ENCODE assay signal across 8 cellular contexts in genomic region chr5:65076251-65076869, GRCh38.
DNase-seq lines count a peak whose midpoint lies in the region; ATAC-seq and TF ChIP-seq lines count a peak whose summit lies in the region.

No MANE protein-coding gene starts in this region.

- H3K27me3 ChIP-seq in Karpas-422 (ENCODE audit: low read length) (no peaks in the 10 kb centered on the region), endodermal cell (ENCODE audit: control insufficient read depth, insufficient read depth, low read length, poor library complexity, severe bottlenecking) (no peaks in the 10 kb centered on the region)

- no peak overlapping the region for H3K4me3 Mint-ChIP-seq in activated CD4-positive, alpha-beta T cell treated with anti-CD3 and anti-CD28 coated beads for 36 hours
- H3K4me3 Mint-ChIP-seq in endodermal cell, result no peak overlapping the region
- no peak overlapping the region for H3K4me3 Mint-ChIP-seq in osteocyte (ENCODE audit: unreplicated experiment)

- H3K9me3 Mint-ChIP-seq in activated CD4-positive, alpha-beta T cell treated with anti-CD3 and anti-CD28 coated beads for 36 hours (ENCODE audit: low read depth), result no peaks in the 10 kb centered on the region
- H3K9me3 Mint-ChIP-seq in endodermal cell, result no peaks in the 10 kb centered on the region
- H3K9me3 Mint-ChIP-seq in osteocyte (ENCODE audit: unreplicated experiment), result no peaks in the 10 kb centered on the region

- ATAC-seq in GM21576 (IDR thresholded peaks at IDR 0.05; ENCODE audit: unreplicated experiment), result peak; percentile 85
- ATAC-seq in activated CD4-positive, alpha-beta T cell treated with anti-CD3 and anti-CD28 coated beads for 36 hours, result peak; percentile 99

- H4K20me1 ChIP-seq in Karpas-422 (ENCODE audit: insufficient read depth, low read depth, low read length), result no peaks in the 10 kb centered on the region

- H3K4me1 ChIP-seq in Karpas-422 (ENCODE audit: low read length) (peaks cover 17% of the 10 kb centered on the region), endodermal cell (ENCODE audit: control insufficient read depth, insufficient read depth, low read length) (peaks cover 5% of the 10 kb centered on the region)

- DNase-seq in GF-D8 (lab: John Stamatoyannopoulos, UW) (peak; percentile 44), Karpas-422 (peak; percentile 87), endodermal cell (peak; percentile 71), osteocyte (ENCODE audit: extremely low spot score, unreplicated experiment) (no peak), nucleus accumbens (lab: John Stamatoyannopoulos, UW) (no peak), NCI-H2171 (lab: John Stamatoyannopoulos, UW) (no peak)
- peak; percentile 74 for DNase-seq in activated CD4-positive, alpha-beta T cell treated with anti-CD3 and anti-CD28 coated beads for 36 hours

- no peak overlapping the region for H3K27ac Mint-ChIP-seq in activated CD4-positive, alpha-beta T cell treated with anti-CD3 and anti-CD28 coated beads for 36 hours
- H3K27ac Mint-ChIP-seq in endodermal cell (no peak overlapping the region), osteocyte (ENCODE audit: unreplicated experiment) (no peak overlapping the region)

- WGBS in endodermal cell (ENCODE audit: insufficient coverage in 1 of 2, insufficient read length in 1 of 2), 2 experiments, result 87 to 100% methylated on average over 2 to 5 of the region's 5 CpGs

- peaks cover 8% of the 10 kb centered on the region for H3K27me3 Mint-ChIP-seq in activated CD4-positive, alpha-beta T cell treated with anti-CD3 and anti-CD28 coated beads for 36 hours
- H3K27me3 Mint-ChIP-seq in endodermal cell (ENCODE audit: insufficient read depth) (no peaks in the 10 kb centered on the region), osteocyte (ENCODE audit: unreplicated experiment) (no peaks in the 10 kb centered on the region)

- no peaks in the 10 kb centered on the region for H3K9me3 ChIP-seq in Karpas-422 (ENCODE audit: low read length)
- H3K9me3 ChIP-seq in endodermal cell (ENCODE audit: control insufficient read depth, low read length), result no peaks in the 10 kb centered on the region

- CTCF ChIA-PET in activated CD4-positive, alpha-beta T cell treated with anti-CD3 and anti-CD28 coated beads for 36 hours (lab: Charles Lee), result interaction anchor here (0.7 to 2.1 kb wide), 5 partner anchors 10 to 407 kb away, joined by 3 to 6 read pairs (median 4); no protein-coding TSS in a partner anchor

- H3K9ac ChIP-seq in Karpas-422 (ENCODE audit: low read length) (no peak overlapping the region), endodermal cell (ENCODE audit: extremely low read depth, low read length, poor library complexity, severe bottlenecking) (no peak overlapping the region)

- H3K27ac ChIP-seq in Karpas-422 (ENCODE audit: low read length) (no peak overlapping the region), endodermal cell (ENCODE audit: low read depth, low read length) (no peak overlapping the region)

- no peaks in the 10 kb centered on the region for H3K9me2 ChIP-seq in Karpas-422 (replicated peaks; ENCODE audit: insufficient read depth, low read length)

- H3K36me3 ChIP-seq in Karpas-422 (ENCODE audit: insufficient read depth, low read length) (no peaks in the 10 kb centered on the region), endodermal cell (ENCODE audit: control insufficient read depth, insufficient read depth, low read length) (no peaks in the 10 kb centered on the region)

- H3K4me3 ChIP-seq in Karpas-422 (ENCODE audit: low read length), result no peak overlapping the region
- H3K4me3 ChIP-seq in endodermal cell (ENCODE audit: low read length), result no peak overlapping the region

- POLR2A ChIA-PET in activated CD4-positive, alpha-beta T cell treated with anti-CD3 and anti-CD28 coated beads for 36 hours (lab: Charles Lee), result no interaction called here

- H3K79me2 ChIP-seq in Karpas-422 (ENCODE audit: low read length), result no peaks in the 10 kb centered on the region

- H3K4me1 Mint-ChIP-seq in activated CD4-positive, alpha-beta T cell treated with anti-CD3 and anti-CD28 coated beads for 36 hours, result peaks cover 11% of the 10 kb centered on the region
- H3K4me1 Mint-ChIP-seq in endodermal cell, result peaks cover 38% of the 10 kb centered on the region
- peaks cover 19% of the 10 kb centered on the region for H3K4me1 Mint-ChIP-seq in osteocyte (ENCODE audit: unreplicated experiment)

- no peak overlapping the region for H2AFZ ChIP-seq in Karpas-422 (ENCODE audit: low read length)

- H3K36me3 Mint-ChIP-seq in activated CD4-positive, alpha-beta T cell treated with anti-CD3 and anti-CD28 coated beads for 36 hours (ENCODE audit: low read depth), result no peaks in the 10 kb centered on the region
- no peaks in the 10 kb centered on the region for H3K36me3 Mint-ChIP-seq in endodermal cell (ENCODE audit: low read depth)
- no peaks in the 10 kb centered on the region for H3K36me3 Mint-ChIP-seq in osteocyte (ENCODE audit: unreplicated experiment)

- peak overlapping the region; percentile 2 for H3K4me2 ChIP-seq in Karpas-422 (ENCODE audit: low read depth, low read length, poor library complexity, severe bottlenecking)

- intact Hi-C loops in activated CD4-positive, alpha-beta T cell treated with anti-CD3 and anti-CD28 coated beads for 36 hours (cut with DNase I, micrococcal nuclease), result loop anchor here (1.0 to 2.0 kb wide), 3 partner anchors 42 to 407 kb away; no protein-coding TSS in a partner anchor

- TF ChIP-seq CTCF in endodermal cell (conservative IDR thresholded peaks at IDR 0.05), result peak; percentile 52
- peak; percentile 21 for TF ChIP-seq CTCF in osteocyte (IDR thresholded peaks at IDR 0.05)

Comparison
In these comparisons a context has a peak if more than half of its experiments do, and no peak if none do; other contexts are left out.
1. DNase-seq: peak in GF-D8 (single experiment), Karpas-422 (single experiment), activated CD4-positive, alpha-beta T cell treated with anti-CD3 and anti-CD28 coated beads for 36 hours (single experiment) and endodermal cell (single experiment); none in osteocyte (single experiment), nucleus accumbens (0 of 56) and NCI-H2171 (single experiment).